Comparison of ENCODE assay signal across 8 cellular contexts in the genomic region with DNA sequence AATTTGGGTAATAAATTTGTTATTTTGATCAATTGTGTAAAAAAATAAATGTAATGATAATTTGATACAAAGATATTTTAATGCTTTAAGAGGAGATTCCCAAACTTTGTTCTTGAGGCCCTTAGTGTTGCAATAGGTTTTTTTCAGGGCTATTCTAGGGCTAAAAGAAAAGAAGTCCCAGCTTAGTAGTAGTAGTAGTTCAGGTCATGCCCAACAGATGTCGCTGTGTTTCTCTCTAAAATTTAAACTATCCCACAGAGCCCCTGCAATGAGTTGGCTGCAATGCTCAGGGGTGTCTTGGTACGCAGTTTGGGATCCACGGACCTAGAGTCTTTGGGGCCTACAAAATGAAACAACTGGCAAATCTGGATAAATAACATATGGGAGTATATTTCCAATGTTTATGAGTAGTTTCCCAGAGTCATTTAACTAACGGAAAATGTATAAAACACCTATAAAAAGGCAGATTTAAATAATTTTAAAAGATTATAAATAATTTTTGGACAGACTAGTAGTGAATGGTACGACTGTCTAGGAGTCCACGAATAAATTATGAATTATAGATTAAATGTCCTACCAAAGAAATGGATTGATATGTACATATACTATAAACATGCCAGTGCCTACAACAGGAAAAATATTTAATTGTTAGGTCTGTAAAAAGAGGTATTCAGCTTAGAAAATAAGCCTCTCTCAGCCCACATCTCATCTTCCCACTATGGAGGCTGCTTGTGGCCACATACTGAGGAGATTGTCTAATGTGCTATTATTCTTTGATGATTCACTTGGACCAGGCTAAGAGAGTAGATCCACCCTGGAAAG.
DNase-seq lines count a peak whose midpoint lies in the region; ATAC-seq and TF ChIP-seq lines count a peak whose summit lies in the region.
"Had no signal": no experiment of that assay in that cellular context is flagged by ENCODE, and none has a peak within 500 bp of the region (broad histone marks: within the 10 kb centered on the region; RNA-seq: fewer than 3 reads in every experiment).

No MANE protein-coding gene starts in this region.

- peak; percentile 24 for DNase-seq in DMS153 (lab: John Stamatoyannopoulos, UW)
- peak; percentile 75 for DNase-seq in NCI-H1694 (lab: John Stamatoyannopoulos, UW)
- peak; percentile 42 for DNase-seq in WERI-Rb-1
- DNase-seq in fibroblast of villous mesenchyme (ENCODE audit: low read depth), result peak; percentile 76

- H3K4me3 ChIP-seq in WERI-Rb-1 (ENCODE audit: low read depth, low read length) (no peak overlapping the region), fibroblast of villous mesenchyme (ENCODE audit: low read depth, low read length) (no peak overlapping the region), parathyroid adenoma (ENCODE audit: low read depth, low read length) (no peak overlapping the region)

- ATAC-seq in GM21360 (IDR thresholded peaks at IDR 0.05; ENCODE audit: unreplicated experiment), result peak; percentile 62
- ATAC-seq in HG03571 (IDR thresholded peaks at IDR 0.05; ENCODE audit: unreplicated experiment), result no peak
- ATAC-seq: stimulated activated effector memory CD8-positive, alpha-beta T cell treated with anti-CD3 and anti-CD28 coated beads, Interleukin-12 subunit alpha, Interleukin-12 subunit beta, amount 100 ng/mL, for 72 hours had no signal

- no peaks in the 10 kb centered on the region for H3K79me2 ChIP-seq in parathyroid adenoma

- H3K9ac ChIP-seq in parathyroid adenoma, result no peak overlapping the region

- TF ChIP-seq CTCF in WERI-Rb-1 (IDR thresholded peaks at IDR 0.05; ENCODE audit: low read depth, low read length) (peak; percentile 65), fibroblast of villous mesenchyme (IDR thresholded peaks at IDR 0.05; ENCODE audit: insufficient read depth, low read depth, low read length) (peak; percentile 80), parathyroid adenoma (IDR thresholded peaks at IDR 0.05) (peak; percentile 48)

- H3K4me2 ChIP-seq in parathyroid adenoma (ENCODE audit: low read length), result no peak overlapping the region

- H3K36me3 ChIP-seq in WERI-Rb-1 (no peaks in the 10 kb centered on the region), parathyroid adenoma (ENCODE audit: control insufficient read depth, insufficient read depth, low read length) (no peaks in the 10 kb centered on the region)

- H3K27me3 ChIP-seq in WERI-Rb-1 (ENCODE audit: insufficient read depth, low read depth, severe bottlenecking), result no peaks in the 10 kb centered on the region
- H3K27me3 ChIP-seq in parathyroid adenoma (ENCODE audit: control insufficient read depth, insufficient read depth, low read length), result no peaks in the 10 kb centered on the region

- no peaks in the 10 kb centered on the region for H3K4me1 ChIP-seq in parathyroid adenoma

- no peak overlapping the region for H3K27ac ChIP-seq in WERI-Rb-1
- no peak overlapping the region for H3K27ac ChIP-seq in parathyroid adenoma

- H3K9me3 ChIP-seq in WERI-Rb-1 (ENCODE audit: severe bottlenecking) (no peaks in the 10 kb centered on the region), parathyroid adenoma (ENCODE audit: control insufficient read depth, low read length) (no peaks in the 10 kb centered on the region)

- no peak overlapping the region for H2AFZ ChIP-seq in parathyroid adenoma

Comparison
In these comparisons a context has a peak if more than half of its experiments do, and no peak if none do; other contexts are left out.
1. DNase-seq: peak in every context shown above with its lines; median percentile 76 in fibroblast of villous mesenchyme; 75 in NCI-H1694; 42 in WERI-Rb-1; 24 in DMS153.